21 cellular contexts compared by ENCODE assay signal in the genomic region with DNA sequence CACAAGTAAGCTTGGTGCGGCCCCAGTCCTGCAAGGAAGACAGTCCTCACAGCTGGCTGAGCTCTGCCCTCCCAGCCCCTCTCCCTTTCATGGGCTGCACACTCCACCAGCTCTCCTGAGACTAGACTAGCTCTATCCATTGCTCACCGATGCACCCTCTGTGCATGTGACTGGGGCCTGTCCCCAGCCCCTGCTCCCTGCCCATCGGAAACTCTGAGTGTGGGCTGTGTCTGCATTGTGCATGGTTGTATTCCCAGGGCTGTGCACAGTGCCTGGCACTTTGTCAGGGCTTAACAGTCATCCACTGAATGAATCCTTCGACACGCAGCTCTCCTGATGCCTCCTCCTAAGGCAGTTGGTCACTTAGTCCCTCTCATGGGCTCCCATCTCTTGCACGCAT.
A peak's percentile ranks its signal among the peaks of the same experiment; 100 is the strongest.
DNase-seq lines count a peak whose midpoint lies in the region; ATAC-seq and TF ChIP-seq lines count a peak whose summit lies in the region.
"Had no signal": no experiment of that assay in that cellular context is flagged by ENCODE, and none has a peak within 500 bp of the region (broad histone marks: within the 10 kb centered on the region; RNA-seq: fewer than 3 reads in every experiment).

No MANE protein-coding gene starts in this region.

- no peaks in the 10 kb centered on the region for H3K9me3 Mint-ChIP-seq in brain
- H3K9me3 Mint-ChIP-seq: HFFc6, IgD-negative memory B cell had no signal

- WGBS in heart left ventricle, 4 donors, result 39 to 60% (median 50%) methylated on average over 6 of the region's 6 CpGs

- H3K9me3 ChIP-seq in heart left ventricle (no peaks in the 10 kb centered on the region), skeletal muscle tissue (ENCODE audit: control insufficient read depth in 3 of 3, low read length in 3 of 3) (no peaks in the 10 kb centered on the region)
- H3K9me3 ChIP-seq: A549, BE2C had no signal

- H3K36me3 Mint-ChIP-seq in brain, result no peaks in the 10 kb centered on the region

- H3K27me3 Mint-ChIP-seq in brain, result peaks cover 5% of the 10 kb centered on the region
- H3K27me3 Mint-ChIP-seq: IgD-negative memory B cell had no signal

- POLR2A ChIA-PET in RWPE1 (lab: Yijun Ruan, JAX; ENCODE audit: low non-redundant PET), result no interaction called here

- TF ChIP-seq CTCF in heart left ventricle (IDR thresholded peaks at IDR 0.05), result no peak
- TF ChIP-seq CTCF in brain (conservative IDR thresholded peaks at IDR 0.05), result no peak
- TF ChIP-seq CTCF in RWPE1 (conservative IDR thresholded peaks at IDR 0.05; ENCODE audit: low read depth), result no peak

- H3K4me1 ChIP-seq in heart left ventricle (peaks cover 21 to 82% (median 62%) of the 10 kb centered on the region in 12 donors), skeletal muscle tissue (ENCODE audit: control insufficient read depth in 3 of 3, insufficient read depth in 3 of 3, low read length in 3 of 3) (peaks cover 45 to 60% (median 54%) of the 10 kb centered on the region in 3 donors)
- H3K4me1 ChIP-seq: A549 had no signal

- TF ChIP-seq POLR2A in heart left ventricle (IDR thresholded peaks at IDR 0.05), result no peak

- peak in 1 of 5 donors; percentile 72 for DNase-seq in heart left ventricle
- DNase-seq in cardiac septum (ENCODE audit: low spot score), result no peak
- DNase-seq in left lobe of liver (ENCODE audit: low spot score), result no peak
- no peak for DNase-seq in RWPE1 (ENCODE audit: low spot score)
- DNase-seq in NCI-H345 treated with DMSO at 0.1 percent for 48 hours (lab: John Stamatoyannopoulos, UW; ENCODE audit: unreplicated experiment), result no peak
- no peak for DNase-seq in AG08395 (ENCODE audit: low spot score)
- DNase-seq: BE2C, COR-L47, DMS79, H7, HFFc6, NCI-H1105 treated with DMSO at 0.1 percent for 48 hours, NCI-H187, NCI-H446 treated with DMSO at 0.1 percent for 48 hours, NCI-H526 treated with DMSO at 0.1 percent for 48 hours, OCI-M1, SHP77 had no signal

- peak overlapping the region; percentile 19 to 92 (median 86) for H3K27ac ChIP-seq in heart left ventricle
- peak overlapping the region; percentile 89 for H3K27ac ChIP-seq in skeletal muscle tissue (ENCODE audit: low read depth, low read length)
- H3K27ac ChIP-seq in RWPE1, result no peak overlapping the region
- H3K27ac ChIP-seq: A549 had no signal

- peak overlapping the region in 3 of 5 experiments; percentile 11 to 95 (median 78) for H3K27ac Mint-ChIP-seq in brain
- H3K27ac Mint-ChIP-seq: HFFc6 had no signal

- ATAC-seq in heart left ventricle, result peak in 2 of 4 donors; percentile 38 to 48
- ATAC-seq in left lobe of liver, result peak; percentile 9
- ATAC-seq: A549 had no signal

- no peak overlapping the region for H3K4me3 Mint-ChIP-seq in brain
- H3K4me3 Mint-ChIP-seq: HFFc6, IgD-negative memory B cell had no signal

- peak overlapping the region in 6 of 12 donors; percentile 40 to 52 (median 46) for H3K4me3 ChIP-seq in heart left ventricle
- no peak overlapping the region for H3K4me3 ChIP-seq in skeletal muscle tissue (ENCODE audit: low read length in 3 of 3)
- H3K4me3 ChIP-seq: A549 had no signal

- peak overlapping the region in 1 of 3 donors; percentile 10 for H3K9ac ChIP-seq in skeletal muscle tissue (ENCODE audit: low read depth in 1 of 3, low read length in 3 of 3)

- CTCF ChIA-PET in RWPE1 (lab: Yijun Ruan, JAX), result interaction anchor here (0.8 to 1.8 kb wide), 4 partner anchors 30 to 186 kb away, joined by 3 to 9 read pairs (median 3); no protein-coding TSS in a partner anchor

- H3K36me3 ChIP-seq in heart left ventricle (peaks cover 0 to 26% (median 6%) of the 10 kb centered on the region in 9 donors), skeletal muscle tissue (ENCODE audit: control insufficient read depth in 3 of 3, insufficient read depth in 3 of 3, low read length in 3 of 3) (peaks cover 4 to 8% (median 6%) of the 10 kb centered on the region in 3 donors)

- intact Hi-C loops in heart left ventricle (cut with DNase I), result loop anchor here in 4 of 10 donors (5.0 to 10.0 kb wide), 3 partner anchors 45 to 58 kb away; no protein-coding TSS in a partner anchor
- intact Hi-C loops in cardiac septum (cut with DNase I), result loop anchor here (2.0 kb wide), 1 partner anchor 46 kb away; no protein-coding TSS in a partner anchor

- H3K27me3 ChIP-seq in heart left ventricle, result no peaks in the 10 kb centered on the region
- H3K27me3 ChIP-seq in skeletal muscle tissue (ENCODE audit: control insufficient read depth in 3 of 3, insufficient read depth in 3 of 3, low read length in 3 of 3), result no peaks in the 10 kb centered on the region
- H3K27me3 ChIP-seq: BE2C had no signal

- H3K4me1 Mint-ChIP-seq in brain, result peaks cover 53% of the 10 kb centered on the region
